ENCODE assay signal across 19 cellular contexts in the genomic region with DNA sequence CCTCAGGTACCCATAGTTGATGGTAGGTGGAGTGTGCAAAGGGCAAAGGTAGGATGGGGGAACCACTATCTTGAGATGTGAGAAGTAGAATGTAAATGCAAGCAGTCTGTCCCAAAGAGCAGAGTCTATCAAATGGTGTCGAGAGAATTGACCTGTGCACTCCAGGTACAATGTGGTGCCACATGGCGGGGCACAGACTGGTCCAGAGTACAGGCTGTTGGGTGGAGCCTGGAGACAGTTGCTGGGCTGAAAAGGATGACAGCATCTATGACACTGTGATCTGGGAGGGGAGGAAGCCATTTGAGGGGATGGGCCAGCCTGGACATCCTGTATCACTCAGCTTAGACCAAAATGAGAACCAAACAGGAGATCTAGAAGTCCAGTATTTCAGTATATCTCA.
DNase-seq lines count a peak whose midpoint lies in the region; ATAC-seq and TF ChIP-seq lines count a peak whose summit lies in the region.
"Had no signal": no experiment of that assay in that cellular context is flagged by ENCODE, and none has a peak within 500 bp of the region (broad histone marks: within the 10 kb centered on the region; RNA-seq: fewer than 3 reads in every experiment).

No MANE protein-coding gene starts in this region.

- no peak overlapping the region for H3K4me3 Mint-ChIP-seq in stimulated activated naive CD8-positive, alpha-beta T cell treated with anti-CD3 and anti-CD28 coated beads, Interleukin-15, Interleukin-2, amounts not matched to agents 100 ng/mL and 50 ng/mL, for 24 hours
- no peak overlapping the region for H3K4me3 Mint-ChIP-seq in stimulated activated naive CD8-positive, alpha-beta T cell treated with anti-CD3 and anti-CD28 coated beads, Interleukin-15, amount 100 ng/mL, for 72 hours
- no peak overlapping the region for H3K4me3 Mint-ChIP-seq in progenitor cell of endocrine pancreas (ENCODE audit: low read depth)
- H3K4me3 Mint-ChIP-seq: B cell; CD8-positive, alpha-beta T cell; GM23338 had no signal

- ATAC-seq in stimulated activated naive CD8-positive, alpha-beta T cell treated with anti-CD3 and anti-CD28 coated beads, Interleukin-15, amount 100 ng/mL, for 72 hours, result no peak
- no peak for ATAC-seq in GM21619 (IDR thresholded peaks at IDR 0.05; ENCODE audit: unreplicated experiment)
- ATAC-seq: CD8-positive, alpha-beta T cell; GM12878; GM23338 had no signal

- no peak overlapping the region for H3K9ac ChIP-seq in trophoblast cell (ENCODE audit: low read length)
- H3K9ac ChIP-seq: BLaER1 treated with 17β-estradiol and CSF1 and Interleukin-3, amounts not matched to agents 10 nM and 100 nM had no signal

- H3K36me3 Mint-ChIP-seq in stimulated activated naive CD8-positive, alpha-beta T cell treated with anti-CD3 and anti-CD28 coated beads, Interleukin-15, Interleukin-2, amounts not matched to agents 100 ng/mL and 50 ng/mL, for 24 hours (ENCODE audit: low read depth), result peaks cover 43% of the 10 kb centered on the region
- H3K36me3 Mint-ChIP-seq in progenitor cell of endocrine pancreas (ENCODE audit: insufficient read depth), result peaks cover 8% of the 10 kb centered on the region

- H2BK120ac ChIP-seq in trophoblast cell (ENCODE audit: insufficient read depth, low read length, poor library complexity), result no peak overlapping the region

- TF ChIP-seq POLR2A in esophagus muscularis mucosa (IDR thresholded peaks at IDR 0.05; ENCODE audit: low read depth), result no peak

- H3K79me2 ChIP-seq in trophoblast cell (ENCODE audit: control insufficient read depth, insufficient read depth, low read length, poor library complexity), result no peaks in the 10 kb centered on the region

- peak overlapping the region; percentile 13 for H3K27ac Mint-ChIP-seq in stimulated activated naive CD8-positive, alpha-beta T cell treated with anti-CD3 and anti-CD28 coated beads, Interleukin-15, Interleukin-2, amounts not matched to agents 100 ng/mL and 50 ng/mL, for 24 hours
- no peak overlapping the region for H3K27ac Mint-ChIP-seq in stimulated activated naive CD8-positive, alpha-beta T cell treated with anti-CD3 and anti-CD28 coated beads, Interleukin-15, amount 100 ng/mL, for 72 hours
- H3K27ac Mint-ChIP-seq in progenitor cell of endocrine pancreas, result peak overlapping the region; percentile 29
- H3K27ac Mint-ChIP-seq: B cell; CD8-positive, alpha-beta T cell; GM23338 had no signal

- H3K27me3 ChIP-seq in esophagus muscularis mucosa, result no peaks in the 10 kb centered on the region
- no peaks in the 10 kb centered on the region for H3K27me3 ChIP-seq in trophoblast cell (ENCODE audit: insufficient read depth, low read length)
- H3K27me3 ChIP-seq: BLaER1 treated with 17β-estradiol and CSF1 and Interleukin-3, amounts not matched to agents 10 nM and 100 nM had no signal

- no peak overlapping the region for H4K91ac ChIP-seq in trophoblast cell (ENCODE audit: low read depth, low read length)

- H3K79me1 ChIP-seq in trophoblast cell (ENCODE audit: low read length), result no peaks in the 10 kb centered on the region

- H3K4me1 Mint-ChIP-seq in stimulated activated naive CD8-positive, alpha-beta T cell treated with anti-CD3 and anti-CD28 coated beads, Interleukin-15, Interleukin-2, amounts not matched to agents 100 ng/mL and 50 ng/mL, for 24 hours (ENCODE audit: low read depth), result no peaks in the 10 kb centered on the region
- H3K4me1 Mint-ChIP-seq in stimulated activated naive CD8-positive, alpha-beta T cell treated with anti-CD3 and anti-CD28 coated beads, Interleukin-15, amount 100 ng/mL, for 72 hours, result peaks cover 14% of the 10 kb centered on the region
- H3K4me1 Mint-ChIP-seq in progenitor cell of endocrine pancreas (ENCODE audit: low read depth), result peaks cover 34% of the 10 kb centered on the region
- H3K4me1 Mint-ChIP-seq: B cell had no signal

- no peak overlapping the region for H3K14ac ChIP-seq in trophoblast cell (ENCODE audit: low read length)

- H3K4ac ChIP-seq in trophoblast cell (ENCODE audit: low read depth, low read length), result no peak overlapping the region

- H2AK5ac ChIP-seq in trophoblast cell (ENCODE audit: low read length), result no peak overlapping the region

- no peak overlapping the region for H3K18ac ChIP-seq in trophoblast cell (ENCODE audit: low read length)

- no peak for TF ChIP-seq EP300 in esophagus muscularis mucosa (IDR thresholded peaks at IDR 0.05)

- H3K4me1 ChIP-seq in esophagus muscularis mucosa, result no peaks in the 10 kb centered on the region
- H3K4me1 ChIP-seq in trophoblast cell (ENCODE audit: control insufficient read depth in 1 of 2, insufficient read depth in 2 of 2, low read length in 2 of 2), result no peaks in the 10 kb centered on the region
- H3K4me1 ChIP-seq: BLaER1 treated with 17β-estradiol and CSF1 and Interleukin-3, amounts not matched to agents 10 nM and 100 nM had no signal

- H2BK12ac ChIP-seq in trophoblast cell (ENCODE audit: low read length), result no peak overlapping the region

- WGBS in esophagus muscularis mucosa, result 98% methylated on average over 2 of the region's 2 CpGs
- no CpG with 5 or more reads among the region's 2 CpGs for WGBS in trophoblast cell (ENCODE audit: extremely low coverage, insufficient coverage, insufficient read length)

- no peak overlapping the region for H2AFZ ChIP-seq in trophoblast cell (ENCODE audit: insufficient read depth, low read length, poor library complexity)
- H2AFZ ChIP-seq: GM23338 had no signal

- H3K4me3 ChIP-seq in esophagus muscularis mucosa (no peak overlapping the region), trophoblast cell (ENCODE audit: low read depth, low read length) (no peak overlapping the region)
- H3K4me3 ChIP-seq: BLaER1 treated with 17β-estradiol and CSF1 and Interleukin-3, amounts not matched to agents 10 nM and 100 nM; GM12878; GM23338 had no signal

- no peaks in the 10 kb centered on the region for H3K9me3 Mint-ChIP-seq in stimulated activated naive CD8-positive, alpha-beta T cell treated with anti-CD3 and anti-CD28 coated beads, Interleukin-15, Interleukin-2, amounts not matched to agents 100 ng/mL and 50 ng/mL, for 24 hours
- H3K9me3 Mint-ChIP-seq in stimulated activated naive CD8-positive, alpha-beta T cell treated with anti-CD3 and anti-CD28 coated beads, Interleukin-15, amount 100 ng/mL, for 72 hours, result peaks cover 0 to 4% of the 10 kb centered on the region in 2 donors
- H3K9me3 Mint-ChIP-seq in progenitor cell of endocrine pancreas (ENCODE audit: low read depth), result peaks cover 6% of the 10 kb centered on the region
- H3K9me3 Mint-ChIP-seq: CD8-positive, alpha-beta T cell; GM23338 had no signal

- no peaks in the 10 kb centered on the region for H3K27me3 Mint-ChIP-seq in stimulated activated naive CD8-positive, alpha-beta T cell treated with anti-CD3 and anti-CD28 coated beads, Interleukin-15, Interleukin-2, amounts not matched to agents 100 ng/mL and 50 ng/mL, for 24 hours
- no peaks in the 10 kb centered on the region for H3K27me3 Mint-ChIP-seq in stimulated activated naive CD8-positive, alpha-beta T cell treated with anti-CD3 and anti-CD28 coated beads, Interleukin-15, amount 100 ng/mL, for 72 hours
- no peaks in the 10 kb centered on the region for H3K27me3 Mint-ChIP-seq in progenitor cell of endocrine pancreas
- H3K27me3 Mint-ChIP-seq: B cell had no signal

- H3K4me2 ChIP-seq in trophoblast cell (ENCODE audit: low read length), result no peak overlapping the region
- H3K4me2 ChIP-seq: BLaER1 treated with 17β-estradiol and CSF1 and Interleukin-3, amounts not matched to agents 10 nM and 100 nM; GM23338 had no signal

- H3K27ac ChIP-seq in esophagus muscularis mucosa (replicated peaks in 1 of 4) (no peak overlapping the region), trophoblast cell (ENCODE audit: low read depth, low read length) (no peak overlapping the region)
- H3K27ac ChIP-seq: BLaER1 treated with 17β-estradiol and CSF1 and Interleukin-3, amounts not matched to agents 10 nM and 100 nM; HL-60 had no signal

- intact Hi-C loops in esophagus muscularis mucosa (cut with DNase I), result no loop called here

- no peak overlapping the region for H3K23ac ChIP-seq in trophoblast cell (ENCODE audit: low read length)

- DNase-seq in stimulated activated naive CD8-positive, alpha-beta T cell treated with anti-CD3 and anti-CD28 coated beads, Interleukin-15, amount 100 ng/mL, for 72 hours, result no peak
- peak; percentile 82 for DNase-seq in esophagus muscularis mucosa (ENCODE audit: extremely low spot score)
- no peak for DNase-seq in progenitor cell of endocrine pancreas (ENCODE audit: low spot score, unreplicated experiment)
- no peak for DNase-seq in NK-92 treated with Interleukin-12 subunit alpha and Interleukin-12 subunit beta, amount 100 ng/mL, for 24 hours (lab: John Stamatoyannopoulos, UW)
- no peak for DNase-seq in trophoblast cell
- DNase-seq: 8988T; CD8-positive, alpha-beta T cell; DMS 273 treated with DMSO at 0.1 percent for 48 hours; DMS53; DND-41; EL; HCEC 1CT had no signal

- H3K36me3 ChIP-seq in esophagus muscularis mucosa (no peaks in the 10 kb centered on the region), trophoblast cell (ENCODE audit: control insufficient read depth in 1 of 2, insufficient read depth in 2 of 2, low read length in 2 of 2) (no peaks in the 10 kb centered on the region)

- no peak overlapping the region for H2BK5ac ChIP-seq in trophoblast cell (ENCODE audit: low read depth, low read length, poor library complexity)

- H4K12ac ChIP-seq in trophoblast cell (ENCODE audit: low read depth, low read length), result no peak overlapping the region

- no peak overlapping the region for H4K8ac ChIP-seq in trophoblast cell (ENCODE audit: low read depth, low read length)

- no peaks in the 10 kb centered on the region for H3K9me3 ChIP-seq in esophagus muscularis mucosa
- no peaks in the 10 kb centered on the region for H3K9me3 ChIP-seq in trophoblast cell (ENCODE audit: insufficient read depth, low read depth, low read length)
- H3K9me3 ChIP-seq: BLaER1 treated with 17β-estradiol and CSF1 and Interleukin-3, amounts not matched to agents 10 nM and 100 nM had no signal

- TF ChIP-seq CTCF in esophagus muscularis mucosa (IDR thresholded peaks at IDR 0.05) (no peak), progenitor cell of endocrine pancreas (IDR thresholded peaks at IDR 0.05; ENCODE audit: unreplicated experiment) (no peak)

Comparison
In these comparisons a context has a peak if more than half of its experiments do, and no peak if none do; other contexts are left out.
1. H3K27ac Mint-ChIP-seq: peak in stimulated activated naive CD8-positive, alpha-beta T cell treated with anti-CD3 and anti-CD28 coated beads, Interleukin-15, Interleukin-2, amounts not matched to agents 100 ng/mL and 50 ng/mL, for 24 hours (single experiment) and progenitor cell of endocrine pancreas (single experiment); none in stimulated activated naive CD8-positive, alpha-beta T cell treated with anti-CD3 and anti-CD28 coated beads, Interleukin-15, amount 100 ng/mL, for 72 hours (0 of 2).